ENCODE assay signal across 8 cellular contexts in the genomic region with DNA sequence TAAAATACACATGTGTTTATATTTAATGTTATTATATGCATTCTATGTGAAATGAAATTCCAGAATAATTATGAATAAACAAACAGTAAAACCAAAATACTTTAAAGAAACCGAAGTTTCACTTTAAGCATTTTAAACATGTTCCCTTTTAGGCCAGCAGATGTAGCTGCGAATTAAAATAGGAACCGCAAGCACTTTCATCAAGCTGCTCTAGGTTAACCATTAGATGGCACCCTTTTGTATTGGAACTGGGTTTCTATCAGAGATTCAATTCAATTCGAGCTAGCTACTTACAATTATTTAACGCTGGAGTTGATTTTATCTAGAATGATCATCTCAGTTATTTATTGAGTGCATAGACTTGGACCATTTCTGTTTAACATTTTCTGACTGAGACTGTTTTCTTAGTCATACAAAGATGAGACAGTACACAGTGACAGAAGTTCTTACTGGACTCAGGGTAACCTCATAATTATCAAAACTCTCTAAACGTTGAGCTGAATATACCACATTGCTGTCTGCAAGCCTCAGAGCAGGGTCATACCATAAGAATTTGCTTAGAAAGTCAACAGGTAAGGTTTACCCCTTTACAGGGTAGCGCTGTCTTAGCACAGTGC. TPM values are rescaled to one million over a fixed set of nuclear protein-coding genes. Genes with fewer than 3 reads are reported as not detected.
DNase-seq lines count a peak whose midpoint lies in the region; ATAC-seq and TF ChIP-seq lines count a peak whose summit lies in the region.

No MANE protein-coding gene starts in this region.

- H3K4me3 Mint-ChIP-seq in Caco-2 (ENCODE audit: unreplicated experiment) = no peak overlapping the region

- intact Hi-C loops in Caco-2 (cut with micrococcal nuclease; ENCODE audit: unreplicated experiment) = loop anchor here (1.0 to 2.0 kb wide), 7 partner anchors 8 to 374 kb away; partner anchors contain the start of genes TMEM242 and ZDHHC14

- H3K4me3 ChIP-seq in Caco-2 (ENCODE audit: low read depth, low read length) (no peak overlapping the region), brain microvascular endothelial cell (ENCODE audit: low read depth, low read length) (no peak overlapping the region), upper lobe of left lung (no peak overlapping the region)

- peaks cover 17% of the 10 kb centered on the region for H3K36me3 Mint-ChIP-seq in Caco-2 (ENCODE audit: insufficient read depth, unreplicated experiment)

- no peak for TF ChIP-seq EP300 in upper lobe of left lung (IDR thresholded peaks at IDR 0.05)

- DNase-seq in Caco-2 = peak in 1 of 2 experiments; percentile 41
- peak; percentile 54 for DNase-seq in HPDE6-E6E7 (ENCODE audit: extremely low spot score)
- peak; percentile 57 for DNase-seq in brain microvascular endothelial cell
- DNase-seq in kidney tubule cell (ENCODE audit: low spot score) = peak; percentile 70
- no peak for DNase-seq in upper lobe of left lung
- no peak for DNase-seq in OCI-M2 (lab: John Stamatoyannopoulos, UW; ENCODE audit: unreplicated experiment)

- no peak for TF ChIP-seq POLR2A in upper lobe of left lung (IDR thresholded peaks at IDR 0.05)

- in situ Hi-C loops in brain microvascular endothelial cell (cut with HindIII; ENCODE audit: low pct_ligation_motif_present, low sequenced_read_pairs) = no loop called here

- H3K4me1 ChIP-seq in Caco-2 (no peaks in the 10 kb centered on the region), upper lobe of left lung (peaks cover 6 to 14% (median 12%) of the 10 kb centered on the region in 4 donors)

- H3K9me3 ChIP-seq in Caco-2 = no peaks in the 10 kb centered on the region
- no peaks in the 10 kb centered on the region for H3K9me3 ChIP-seq in upper lobe of left lung

- no peaks in the 10 kb centered on the region for H3K9me3 Mint-ChIP-seq in Caco-2 (ENCODE audit: unreplicated experiment)

- POLR2A ChIA-PET in Caco-2 (lab: Charles Lee) = interaction anchor here (0.5 to 1.1 kb wide), 4 partner anchors 8 to 299 kb away, joined by 3 to 5 read pairs (median 3); partner anchors contain the start of gene TMEM242

- H3K4me1 Mint-ChIP-seq in Caco-2 (ENCODE audit: low read depth, unreplicated experiment) = peaks cover 7% of the 10 kb centered on the region

- H3K27ac Mint-ChIP-seq in Caco-2 (ENCODE audit: unreplicated experiment) = no peak overlapping the region

- WGBS in upper lobe of left lung, 2 donors = 20 to 24% methylated on average over 7 of the region's 7 CpGs

- no peak overlapping the region for H3K27ac ChIP-seq in brain microvascular endothelial cell
- H3K27ac ChIP-seq in upper lobe of left lung = no peak overlapping the region

- no peaks in the 10 kb centered on the region for H3K27me3 ChIP-seq in Caco-2 (replicated peaks; ENCODE audit: control insufficient read depth, insufficient read depth, low read length)
- H3K27me3 ChIP-seq in brain microvascular endothelial cell (replicated peaks) = no peaks in the 10 kb centered on the region
- no peaks in the 10 kb centered on the region for H3K27me3 ChIP-seq in upper lobe of left lung

- CTCF ChIA-PET in Caco-2 (lab: Charles Lee) = interaction anchor here (0.6 to 1.4 kb wide), 13 partner anchors 9 to 557 kb away, joined by 3 to 16 read pairs (median 5); partner anchors contain the start of gene TMEM242

- H3K27me3 Mint-ChIP-seq in Caco-2 (ENCODE audit: insufficient read depth, unreplicated experiment) = no peaks in the 10 kb centered on the region

- peak; percentile 58 to 85 for TF ChIP-seq CTCF in Caco-2 (IDR thresholded peaks at IDR 0.05; ENCODE audit: insufficient read depth in 1 of 2, low read depth in 1 of 2, low read length in 1 of 2, severe bottlenecking in 1 of 2, unreplicated experiment in 1 of 2)
- peak; percentile 79 for TF ChIP-seq CTCF in brain microvascular endothelial cell (IDR thresholded peaks at IDR 0.05; ENCODE audit: low read depth, low read length, missing control alignments)
- TF ChIP-seq CTCF in upper lobe of left lung (IDR thresholded peaks at IDR 0.05) = peak; percentile 44 to 86 (median 66)

- ATAC-seq in GM19455 (IDR thresholded peaks at IDR 0.05; ENCODE audit: unreplicated experiment) = peak; percentile 73
- ATAC-seq in upper lobe of left lung (ENCODE audit: low FRiP score in 2 of 2) = peak; percentile 62 to 70
- no peak for ATAC-seq in GM21526 (IDR thresholded peaks at IDR 0.05; ENCODE audit: low FRiP score, unreplicated experiment)

- no TSS peak for BruUV-seq in Caco-2 (replicated peaks; lab: Mats Ljungman, UMichigan)

- H3K36me3 ChIP-seq in Caco-2 (ENCODE audit: control insufficient read depth, insufficient read depth, low read length) (peaks cover 12% of the 10 kb centered on the region; the same call in 1 of the 2 replicates), brain microvascular endothelial cell (replicated peaks) (peaks cover 9% of the 10 kb centered on the region), upper lobe of left lung (peaks cover 4 to 36% (median 19%) of the 10 kb centered on the region in 4 donors)

RNA-seq across cellular contexts. Expression of gene TMEM242, which starts 8.5 kb away (rescaled TPM):
- total RNA-seq in Caco-2 (2022) (12.1 and 12.6 TPM in 2 replicates), upper lobe of left lung (10 to 100 TPM in 1 of 6 donors, 1 to 10 TPM in 5; 2.1 to 10.8 (median 6.5) TPM)

Comparison
In these comparisons a context has a peak if more than half of its experiments do, and no peak if none do; other contexts are left out.
1. DNase-seq: peak in HPDE6-E6E7 (single experiment), brain microvascular endothelial cell (single experiment) and kidney tubule cell (single experiment); none in upper lobe of left lung (0 of 2) and OCI-M2 (single experiment).
2. Peak in every context shown above with its lines, with median percentiles within 50 percentile points of each other: CTCF ChIP-seq.